Comparison of ENCODE assay signal across 30 cellular contexts in genomic region chr3:49122886-49123545, GRCh38. TPM values are rescaled to one million over a fixed set of nuclear protein-coding genes. Genes with fewer than 3 reads are reported as not detected.
"Had no signal": no experiment of that assay in that cellular context is flagged by ENCODE, and none has a peak within 500 bp of the region (broad histone marks: within the 10 kb centered on the region; RNA-seq: fewer than 3 reads in every experiment).

No MANE protein-coding gene starts in this region.

- H3K4me3 ChIP-seq: adrenal gland, body of pancreas, breast epithelium, SJCRH30, SK-N-MC had no signal

- H3K27me3 ChIP-seq: adrenal gland, body of pancreas, breast epithelium, SJCRH30 had no signal

- H3K27ac ChIP-seq: adrenal gland, body of pancreas, breast epithelium, SJCRH30, SK-N-MC had no signal

- FAIRE-seq: astrocyte had no signal

- H3K9me3 ChIP-seq: adrenal gland, body of pancreas, breast epithelium, SJCRH30 had no signal

- H3K4me3 Mint-ChIP-seq: activated CD4-positive, alpha-beta memory T cell treated with anti-CD3 and anti-CD28 coated beads for 36 hours; activated naive CD4-positive, alpha-beta T cell treated with anti-CD3 and anti-CD28 coated beads for 36 hours; T-helper 1 cell treated with Interleukin-12 subunit alpha and Interleukin-12 subunit beta and Interleukin-4 antibody, amounts not matched to agents 30 μg/mL and 1 μg/mL, for 36 hours; T-helper 2 cell treated with Interferon-gamma antibody and Interleukin-4, amounts not matched to agents 5 μg/mL and 100 μg/mL, for 36 hours; WTC11 had no signal

- H3K4me1 ChIP-seq: SJCRH30 had no signal

- H3K27me3 Mint-ChIP-seq: activated CD4-positive, alpha-beta memory T cell treated with anti-CD3 and anti-CD28 coated beads for 36 hours had no signal

- DNase-seq: activated CD4-positive, alpha-beta memory T cell treated with anti-CD3 and anti-CD28 coated beads for 36 hours; activated CD4-positive, alpha-beta T cell treated with anti-CD3 and anti-CD28 coated beads for 4 hours; activated CD4-positive, alpha-beta T cell treated with anti-CD3 and anti-CD28 coated beads, Interleukin-2, amount 50 U/mL, for 1 hour; activated CD8-positive, alpha-beta memory T cell treated with anti-CD3 and anti-CD28 coated beads, Interleukin-2, amount 50 U/mL, for 4 hours; activated gamma-delta T cell treated with Interleukin-2 at 50 U/mL for 16 hours; activated naive CD4-positive, alpha-beta T cell treated with anti-CD3 and anti-CD28 coated beads for 36 hours; activated T-cell treated with anti-CD3 and anti-CD28 coated beads for 4 hours; activated T-cell treated with anti-CD3 and anti-CD28 coated beads, Interleukin-2, amount 50 U/mL, for 4 hours; adrenal gland; body of pancreas; NCI-H1048; NCI-H1105 treated with DMSO at 0.1 percent for 48 hours; NCI-H1436; NCI-H1694; NCI-H1930; NCI-H2081 treated with DMSO at 0.1 percent for 48 hours; NCI-H226; NCI-H524 treated with DMSO at 0.1 percent for 48 hours; SHP77; SJCRH30 had no signal

- ATAC-seq: activated CD4-positive, CD25-positive, alpha-beta regulatory T cell treated with anti-CD3 and anti-CD28 coated beads, Interleukin-2, amount 50 U/mL, for 24 hours; activated naive CD4-positive, alpha-beta T cell treated with anti-CD3 and anti-CD28 coated beads, Interleukin-2, amount 50 U/mL, for 72 hours; activated T-cell treated with anti-CD3 and anti-CD28 coated beads, Interleukin-2, amount 50 U/mL, for 4 hours; body of pancreas; Panc1; WTC11 had no signal

- H3K27ac Mint-ChIP-seq: T-helper 2 cell treated with Interferon-gamma antibody and Interleukin-4, amounts not matched to agents 5 μg/mL and 100 μg/mL, for 36 hours had no signal

- H3K9me3 Mint-ChIP-seq: activated CD4-positive, alpha-beta memory T cell treated with anti-CD3 and anti-CD28 coated beads for 36 hours; activated naive CD4-positive, alpha-beta T cell treated with anti-CD3 and anti-CD28 coated beads for 36 hours; activated naive CD4-positive, alpha-beta T cell treated with anti-CD3 and anti-CD28 coated beads, Interleukin-2, amount 50 U/mL, for 72 hours; activated T-cell treated with anti-CD3 and anti-CD28 coated beads, Interleukin-2, amount 50 U/mL, for 4 hours; activated T-helper 1 cell treated with anti-CD3 and anti-CD28 coated beads, Interleukin-12 subunit alpha, Interleukin-12 subunit beta, Interleukin-2, Interleukin-4 antibody, amounts not matched to agents 30 ng/mL and 10 ng/mL and 1 ng/mL, durations not matched to agents 14 hours and 24 hours and 36 hours; T-helper 1 cell treated with Interleukin-12 subunit alpha and Interleukin-12 subunit beta and Interleukin-4 antibody, amounts not matched to agents 30 μg/mL and 1 μg/mL, for 36 hours; T-helper 2 cell treated with Interferon-gamma antibody and Interleukin-4, amounts not matched to agents 5 μg/mL and 100 μg/mL, for 36 hours; WTC11 had no signal

RNA-seq across cellular contexts. Expression of gene LAMB2, which starts 9.8 kb away (rescaled TPM):
- total RNA-seq: activated CD4-positive, alpha-beta memory T cell treated with anti-CD3 and anti-CD28 coated beads for 36 hours; activated naive CD4-positive, alpha-beta T cell treated with anti-CD3 and anti-CD28 coated beads for 36 hours; activated T-helper 1 cell treated with anti-CD3 and anti-CD28 coated beads, Interleukin-12 subunit alpha, Interleukin-12 subunit beta, Interleukin-2, Interleukin-4 antibody, amounts not matched to agents 30 ng/mL and 10 ng/mL and 1 ng/mL, durations not matched to agents 14 hours and 24 hours and 36 hours had no signal
